11 cellular contexts compared by ENCODE assay signal in genomic region chr10:24415455-24416169, GRCh38.
A peak's percentile ranks its signal among the peaks of the same experiment; 100 is the strongest.
DNase-seq lines count a peak whose midpoint lies in the region; ATAC-seq, FAIRE-seq and TF ChIP-seq lines count a peak whose summit lies in the region.
"Had no signal": no experiment of that assay in that cellular context is flagged by ENCODE, and none has a peak within 500 bp of the region (broad histone marks: within the 10 kb centered on the region; RNA-seq: fewer than 3 reads in every experiment).

No MANE protein-coding gene starts in this region.

- ATAC-seq in heart left ventricle (peak; percentile 90 to 95 (median 92)), GM21526 (IDR thresholded peaks at IDR 0.05; ENCODE audit: low FRiP score, unreplicated experiment) (no peak)

- H3K4me1 ChIP-seq in astrocyte (ENCODE audit: insufficient read depth, low read length) (peaks cover 6% of the 10 kb centered on the region), heart left ventricle (peaks cover 2 to 34% (median 18%) of the 10 kb centered on the region in 12 donors)

- FAIRE-seq in astrocyte (lab: Jason Lieb, UNC) = no peak

- no peaks in the 10 kb centered on the region for H4K20me1 ChIP-seq in astrocyte (ENCODE audit: insufficient read depth, low read length)

- peak overlapping the region; percentile 14 for H3K4me2 ChIP-seq in astrocyte (ENCODE audit: low read length)

- H3K4me1 Mint-ChIP-seq in astrocyte (ENCODE audit: low read depth, unreplicated experiment) (peaks cover 17% of the 10 kb centered on the region), progenitor cell of endocrine pancreas (ENCODE audit: low read depth) (peaks cover 8% of the 10 kb centered on the region)
- H3K4me1 Mint-ChIP-seq: CD4-positive, CD25-positive, alpha-beta regulatory T cell had no signal

- H3K27ac ChIP-seq in astrocyte (ENCODE audit: low read depth, low read length) (no peak overlapping the region), heart left ventricle (peak overlapping the region; percentile 2 to 70 (median 50))

- 29 to 41% (median 37%) methylated on average over 7 of the region's 7 CpGs for WGBS in heart left ventricle, 4 donors

- H3K4me3 Mint-ChIP-seq in astrocyte (ENCODE audit: unreplicated experiment) (no peak overlapping the region), progenitor cell of endocrine pancreas (ENCODE audit: low read depth) (no peak overlapping the region)
- H3K4me3 Mint-ChIP-seq: activated naive CD8-positive, alpha-beta T cell; CD4-positive, CD25-positive, alpha-beta regulatory T cell had no signal

- TF ChIP-seq POLR2A in heart left ventricle (IDR thresholded peaks at IDR 0.05) = no peak

- intact Hi-C loops in heart left ventricle (cut with DNase I) = loop anchor here in 2 of 10 donors (5.0 to 10.0 kb wide), 2 partner anchors 47 to 89 kb away; no protein-coding TSS in a partner anchor

- H3K36me3 ChIP-seq in astrocyte (ENCODE audit: insufficient read depth, low read length) (no peaks in the 10 kb centered on the region), heart left ventricle (no peaks in the 10 kb centered on the region)

- H3K9me3 Mint-ChIP-seq in astrocyte (ENCODE audit: unreplicated experiment) (no peaks in the 10 kb centered on the region), progenitor cell of endocrine pancreas (ENCODE audit: low read depth) (no peaks in the 10 kb centered on the region)

- H3K27me3 ChIP-seq in astrocyte (ENCODE audit: insufficient read depth, low read length) (no peaks in the 10 kb centered on the region), heart left ventricle (no peaks in the 10 kb centered on the region)

- H3K4me3 ChIP-seq in astrocyte (ENCODE audit: insufficient read depth, low read depth, low read length) (no peak overlapping the region), heart left ventricle (no peak overlapping the region)

- DNase-seq in EH (ENCODE audit: low read depth) (peak; percentile 57), astrocyte (ENCODE audit: low read depth) (peak; percentile 58), heart left ventricle (peak; percentile 85 to 95 (median 91)), progenitor cell of endocrine pancreas (ENCODE audit: low spot score, unreplicated experiment) (no peak), cerebellum (ENCODE audit: low spot score) (no peak), HPDE6-E6E7 (ENCODE audit: extremely low spot score) (no peak), RPMI8226 (no peak)
- DNase-seq: CD4-positive, CD25-positive, alpha-beta regulatory T cell; midbrain had no signal

- peaks cover 3% of the 10 kb centered on the region for H3K79me2 ChIP-seq in astrocyte (ENCODE audit: insufficient read depth, low read length)

- H3K9me3 ChIP-seq in astrocyte (ENCODE audit: insufficient read depth, low read depth, low read length) (no peaks in the 10 kb centered on the region), heart left ventricle (peaks cover 0 to 17% (median 0%) of the 10 kb centered on the region in 12 donors)

- H2AFZ ChIP-seq in astrocyte (ENCODE audit: low read depth, low read length) = no peak overlapping the region

- no peaks in the 10 kb centered on the region for H3K36me3 Mint-ChIP-seq in astrocyte (ENCODE audit: low read depth, unreplicated experiment)
- H3K36me3 Mint-ChIP-seq in progenitor cell of endocrine pancreas (ENCODE audit: insufficient read depth) = peaks cover 11% of the 10 kb centered on the region
- H3K36me3 Mint-ChIP-seq: activated naive CD8-positive, alpha-beta T cell; CD4-positive, CD25-positive, alpha-beta regulatory T cell had no signal

- TF ChIP-seq CTCF in astrocyte (IDR thresholded peaks at IDR 0.05; ENCODE audit: insufficient read depth, low read depth, low read length) (no peak), heart left ventricle (IDR thresholded peaks at IDR 0.05) (no peak), progenitor cell of endocrine pancreas (IDR thresholded peaks at IDR 0.05; ENCODE audit: unreplicated experiment) (no peak)

- H3K9ac ChIP-seq in astrocyte (ENCODE audit: low read length) = peak overlapping the region; percentile 48

- H3K27me3 Mint-ChIP-seq in astrocyte (ENCODE audit: low read depth, unreplicated experiment) (no peaks in the 10 kb centered on the region), progenitor cell of endocrine pancreas (no peaks in the 10 kb centered on the region)

- H3K27ac Mint-ChIP-seq in astrocyte (ENCODE audit: unreplicated experiment) (peak overlapping the region; percentile 8), progenitor cell of endocrine pancreas (peak overlapping the region; percentile 11)
- H3K27ac Mint-ChIP-seq: activated naive CD8-positive, alpha-beta T cell; CD4-positive, CD25-positive, alpha-beta regulatory T cell had no signal

Comparison
In these comparisons a context has a peak if more than half of its experiments do, and no peak if none do; other contexts are left out.
1. DNase-seq: peak in EH (single experiment), astrocyte (single experiment) and heart left ventricle (5 of 5); none in progenitor cell of endocrine pancreas (single experiment), cerebellum (single experiment), HPDE6-E6E7 (single experiment) and RPMI8226 (single experiment).